In the genomic region with DNA sequence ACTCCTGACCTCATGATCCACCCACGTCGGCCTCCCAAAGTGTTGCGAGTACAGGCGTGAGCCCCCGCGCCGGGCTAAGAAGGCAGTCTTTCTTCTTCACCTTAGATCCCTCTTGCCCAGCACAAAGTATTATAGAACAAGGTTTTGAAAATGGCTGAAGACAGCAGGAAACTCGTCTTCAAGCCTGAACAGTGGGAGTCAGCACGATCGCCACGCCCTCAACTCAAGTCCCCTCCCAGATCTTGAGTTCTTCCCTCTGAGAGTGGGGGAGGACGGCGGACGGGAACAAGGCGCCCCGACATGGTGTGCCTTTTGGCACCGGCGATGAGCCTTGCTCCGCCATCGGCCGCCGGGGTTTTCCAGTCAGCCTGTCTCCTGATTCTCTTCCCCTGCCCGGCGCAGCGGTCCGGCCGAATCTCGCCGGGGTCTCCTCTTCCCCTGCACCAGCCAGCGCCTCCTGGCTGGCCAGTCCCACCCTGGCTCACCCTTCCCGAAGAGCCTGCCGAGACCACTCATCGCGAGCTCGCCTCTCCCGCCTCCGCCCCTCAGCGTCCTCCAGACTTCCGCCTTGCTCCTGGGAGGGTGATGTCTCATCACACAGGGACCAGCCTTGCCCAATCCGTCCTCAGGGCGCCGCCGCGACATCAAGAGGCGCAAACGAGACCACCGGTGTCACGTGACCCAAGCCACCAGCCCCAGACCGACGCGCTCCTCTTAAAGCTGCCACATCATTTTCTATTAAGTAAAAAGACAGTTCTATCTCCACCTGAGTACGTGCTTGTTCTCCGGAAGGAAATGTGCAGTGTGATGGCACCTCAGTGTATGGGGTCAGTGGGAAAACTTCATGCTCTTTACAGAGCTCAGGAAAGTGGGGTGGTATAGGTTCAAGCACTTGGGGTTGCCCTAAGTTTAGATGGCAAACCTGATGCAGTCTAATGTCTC, we compare ENCODE assay signal across 1 cellular context.
TF ChIP-seq lines count a peak whose summit lies in the region.

A gene with protein sequence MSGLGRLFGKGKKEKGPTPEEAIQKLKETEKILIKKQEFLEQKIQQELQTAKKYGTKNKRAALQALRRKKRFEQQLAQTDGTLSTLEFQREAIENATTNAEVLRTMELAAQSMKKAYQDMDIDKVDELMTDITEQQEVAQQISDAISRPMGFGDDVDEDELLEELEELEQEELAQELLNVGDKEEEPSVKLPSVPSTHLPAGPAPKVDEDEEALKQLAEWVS (minus strand): TSS at position 565 of the 942 bp plus-strand sequence. CDS start 49 bp downstream, at position 516.

TF ChIP-seq in K562, 482 proteins besides CTCF, POLR2A, EP300 and RAD21 (continued from another document):
- TF ChIP-seq, protein P1, sequence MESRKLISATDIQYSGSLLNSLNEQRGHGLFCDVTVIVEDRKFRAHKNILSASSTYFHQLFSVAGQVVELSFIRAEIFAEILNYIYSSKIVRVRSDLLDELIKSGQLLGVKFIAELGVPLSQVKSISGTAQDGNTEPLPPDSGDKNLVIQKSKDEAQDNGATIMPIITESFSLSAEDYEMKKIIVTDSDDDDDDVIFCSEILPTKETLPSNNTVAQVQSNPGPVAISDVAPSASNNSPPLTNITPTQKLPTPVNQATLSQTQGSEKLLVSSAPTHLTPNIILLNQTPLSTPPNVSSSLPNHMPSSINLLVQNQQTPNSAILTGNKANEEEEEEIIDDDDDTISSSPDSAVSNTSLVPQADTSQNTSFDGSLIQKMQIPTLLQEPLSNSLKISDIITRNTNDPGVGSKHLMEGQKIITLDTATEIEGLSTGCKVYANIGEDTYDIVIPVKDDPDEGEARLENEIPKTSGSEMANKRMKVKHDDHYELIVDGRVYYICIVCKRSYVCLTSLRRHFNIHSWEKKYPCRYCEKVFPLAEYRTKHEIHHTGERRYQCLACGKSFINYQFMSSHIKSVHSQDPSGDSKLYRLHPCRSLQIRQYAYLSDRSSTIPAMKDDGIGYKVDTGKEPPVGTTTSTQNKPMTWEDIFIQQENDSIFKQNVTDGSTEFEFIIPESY (CRISPR knock-in tag; IDR thresholded peaks at IDR 0.05) = no peak
- no peak for TF ChIP-seq ADNP (tag; IDR thresholded peaks at IDR 0.05)
- TF ChIP-seq, protein P2, sequence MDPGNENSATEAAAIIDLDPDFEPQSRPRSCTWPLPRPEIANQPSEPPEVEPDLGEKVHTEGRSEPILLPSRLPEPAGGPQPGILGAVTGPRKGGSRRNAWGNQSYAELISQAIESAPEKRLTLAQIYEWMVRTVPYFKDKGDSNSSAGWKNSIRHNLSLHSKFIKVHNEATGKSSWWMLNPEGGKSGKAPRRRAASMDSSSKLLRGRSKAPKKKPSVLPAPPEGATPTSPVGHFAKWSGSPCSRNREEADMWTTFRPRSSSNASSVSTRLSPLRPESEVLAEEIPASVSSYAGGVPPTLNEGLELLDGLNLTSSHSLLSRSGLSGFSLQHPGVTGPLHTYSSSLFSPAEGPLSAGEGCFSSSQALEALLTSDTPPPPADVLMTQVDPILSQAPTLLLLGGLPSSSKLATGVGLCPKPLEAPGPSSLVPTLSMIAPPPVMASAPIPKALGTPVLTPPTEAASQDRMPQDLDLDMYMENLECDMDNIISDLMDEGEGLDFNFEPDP (CRISPR knock-in tag; IDR thresholded peaks at IDR 0.05) = no peak
- no peak for TF ChIP-seq CHD4 (IDR thresholded peaks at IDR 0.05; ENCODE audit: insufficient read depth, insufficient replicate concordance, low read depth, low read length, poor library complexity, severe bottlenecking)
- no peak for TF ChIP-seq SRF (CRISPR knock-in tag; IDR thresholded peaks at IDR 0.05)
- TF ChIP-seq ZNF444 (CRISPR knock-in tag; IDR thresholded peaks at IDR 0.05) = no peak
- TF ChIP-seq HNRNPK (IDR thresholded peaks at IDR 0.05; ENCODE audit: low read depth, low read length, poor library complexity, severe bottlenecking) = no peak
- no peak; the same call in 1 of the 2 replicates for TF ChIP-seq ZNF239 (CRISPR knock-in tag; IDR thresholded peaks at IDR 0.05)
- TF ChIP-seq BACH1 (tag; IDR thresholded peaks at IDR 0.05) = no peak
- TF ChIP-seq, protein P3, sequence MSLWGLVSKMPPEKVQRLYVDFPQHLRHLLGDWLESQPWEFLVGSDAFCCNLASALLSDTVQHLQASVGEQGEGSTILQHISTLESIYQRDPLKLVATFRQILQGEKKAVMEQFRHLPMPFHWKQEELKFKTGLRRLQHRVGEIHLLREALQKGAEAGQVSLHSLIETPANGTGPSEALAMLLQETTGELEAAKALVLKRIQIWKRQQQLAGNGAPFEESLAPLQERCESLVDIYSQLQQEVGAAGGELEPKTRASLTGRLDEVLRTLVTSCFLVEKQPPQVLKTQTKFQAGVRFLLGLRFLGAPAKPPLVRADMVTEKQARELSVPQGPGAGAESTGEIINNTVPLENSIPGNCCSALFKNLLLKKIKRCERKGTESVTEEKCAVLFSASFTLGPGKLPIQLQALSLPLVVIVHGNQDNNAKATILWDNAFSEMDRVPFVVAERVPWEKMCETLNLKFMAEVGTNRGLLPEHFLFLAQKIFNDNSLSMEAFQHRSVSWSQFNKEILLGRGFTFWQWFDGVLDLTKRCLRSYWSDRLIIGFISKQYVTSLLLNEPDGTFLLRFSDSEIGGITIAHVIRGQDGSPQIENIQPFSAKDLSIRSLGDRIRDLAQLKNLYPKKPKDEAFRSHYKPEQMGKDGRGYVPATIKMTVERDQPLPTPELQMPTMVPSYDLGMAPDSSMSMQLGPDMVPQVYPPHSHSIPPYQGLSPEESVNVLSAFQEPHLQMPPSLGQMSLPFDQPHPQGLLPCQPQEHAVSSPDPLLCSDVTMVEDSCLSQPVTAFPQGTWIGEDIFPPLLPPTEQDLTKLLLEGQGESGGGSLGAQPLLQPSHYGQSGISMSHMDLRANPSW (CRISPR knock-in tag; IDR thresholded peaks at IDR 0.05) = no peak
- TF ChIP-seq, protein P4, sequence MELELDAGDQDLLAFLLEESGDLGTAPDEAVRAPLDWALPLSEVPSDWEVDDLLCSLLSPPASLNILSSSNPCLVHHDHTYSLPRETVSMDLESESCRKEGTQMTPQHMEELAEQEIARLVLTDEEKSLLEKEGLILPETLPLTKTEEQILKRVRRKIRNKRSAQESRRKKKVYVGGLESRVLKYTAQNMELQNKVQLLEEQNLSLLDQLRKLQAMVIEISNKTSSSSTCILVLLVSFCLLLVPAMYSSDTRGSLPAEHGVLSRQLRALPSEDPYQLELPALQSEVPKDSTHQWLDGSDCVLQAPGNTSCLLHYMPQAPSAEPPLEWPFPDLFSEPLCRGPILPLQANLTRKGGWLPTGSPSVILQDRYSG (tag; conservative IDR thresholded peaks at IDR 0.05; ENCODE audit: low read depth) = no peak
- peak; percentile 84 for TF ChIP-seq DIDO1 (tag; IDR thresholded peaks at IDR 0.05; ENCODE audit: low read depth)
- TF ChIP-seq, protein P5, sequence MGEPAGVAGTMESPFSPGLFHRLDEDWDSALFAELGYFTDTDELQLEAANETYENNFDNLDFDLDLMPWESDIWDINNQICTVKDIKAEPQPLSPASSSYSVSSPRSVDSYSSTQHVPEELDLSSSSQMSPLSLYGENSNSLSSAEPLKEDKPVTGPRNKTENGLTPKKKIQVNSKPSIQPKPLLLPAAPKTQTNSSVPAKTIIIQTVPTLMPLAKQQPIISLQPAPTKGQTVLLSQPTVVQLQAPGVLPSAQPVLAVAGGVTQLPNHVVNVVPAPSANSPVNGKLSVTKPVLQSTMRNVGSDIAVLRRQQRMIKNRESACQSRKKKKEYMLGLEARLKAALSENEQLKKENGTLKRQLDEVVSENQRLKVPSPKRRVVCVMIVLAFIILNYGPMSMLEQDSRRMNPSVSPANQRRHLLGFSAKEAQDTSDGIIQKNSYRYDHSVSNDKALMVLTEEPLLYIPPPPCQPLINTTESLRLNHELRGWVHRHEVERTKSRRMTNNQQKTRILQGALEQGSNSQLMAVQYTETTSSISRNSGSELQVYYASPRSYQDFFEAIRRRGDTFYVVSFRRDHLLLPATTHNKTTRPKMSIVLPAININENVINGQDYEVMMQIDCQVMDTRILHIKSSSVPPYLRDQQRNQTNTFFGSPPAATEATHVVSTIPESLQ (CRISPR knock-in tag; IDR thresholded peaks at IDR 0.05) = no peak
- no peak for TF ChIP-seq NFE2 (IDR thresholded peaks at IDR 0.05; ENCODE audit: low read depth)
- no peak for TF ChIP-seq SREBF1 (IDR thresholded peaks at IDR 0.05; ENCODE audit: borderline replicate concordance, low read depth, low read length)
- TF ChIP-seq SOX6 (IDR thresholded peaks at IDR 0.05) = no peak
- no peak for TF ChIP-seq NFXL1 (CRISPR knock-in tag; IDR thresholded peaks at IDR 0.05)
- no peak for TF ChIP-seq ZNF668 (CRISPR knock-in tag; IDR thresholded peaks at IDR 0.05)
- TF ChIP-seq ZKSCAN8 (CRISPR knock-in tag; IDR thresholded peaks at IDR 0.05) = no peak
- TF ChIP-seq NCOA1 (IDR thresholded peaks at IDR 0.05; ENCODE audit: low read depth) = no peak
- TF ChIP-seq, protein P6, sequence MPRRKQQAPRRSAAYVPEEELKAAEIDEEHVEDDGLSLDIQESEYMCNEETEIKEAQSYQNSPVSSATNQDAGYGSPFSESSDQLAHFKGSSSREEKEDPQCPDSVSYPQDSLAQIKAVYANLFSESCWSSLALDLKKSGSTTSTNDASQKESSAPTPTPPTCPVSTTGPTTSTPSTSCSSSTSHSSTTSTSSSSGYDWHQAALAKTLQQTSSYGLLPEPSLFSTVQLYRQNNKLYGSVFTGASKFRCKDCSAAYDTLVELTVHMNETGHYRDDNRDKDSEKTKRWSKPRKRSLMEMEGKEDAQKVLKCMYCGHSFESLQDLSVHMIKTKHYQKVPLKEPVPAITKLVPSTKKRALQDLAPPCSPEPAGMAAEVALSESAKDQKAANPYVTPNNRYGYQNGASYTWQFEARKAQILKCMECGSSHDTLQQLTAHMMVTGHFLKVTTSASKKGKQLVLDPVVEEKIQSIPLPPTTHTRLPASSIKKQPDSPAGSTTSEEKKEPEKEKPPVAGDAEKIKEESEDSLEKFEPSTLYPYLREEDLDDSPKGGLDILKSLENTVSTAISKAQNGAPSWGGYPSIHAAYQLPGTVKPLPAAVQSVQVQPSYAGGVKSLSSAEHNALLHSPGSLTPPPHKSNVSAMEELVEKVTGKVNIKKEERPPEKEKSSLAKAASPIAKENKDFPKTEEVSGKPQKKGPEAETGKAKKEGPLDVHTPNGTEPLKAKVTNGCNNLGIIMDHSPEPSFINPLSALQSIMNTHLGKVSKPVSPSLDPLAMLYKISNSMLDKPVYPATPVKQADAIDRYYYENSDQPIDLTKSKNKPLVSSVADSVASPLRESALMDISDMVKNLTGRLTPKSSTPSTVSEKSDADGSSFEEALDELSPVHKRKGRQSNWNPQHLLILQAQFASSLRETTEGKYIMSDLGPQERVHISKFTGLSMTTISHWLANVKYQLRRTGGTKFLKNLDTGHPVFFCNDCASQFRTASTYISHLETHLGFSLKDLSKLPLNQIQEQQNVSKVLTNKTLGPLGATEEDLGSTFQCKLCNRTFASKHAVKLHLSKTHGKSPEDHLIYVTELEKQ (CRISPR knock-in tag; IDR thresholded peaks at IDR 0.05) = no peak
- TF ChIP-seq FOXK2 (conservative IDR thresholded peaks at IDR 0.05 in 1 of 2, IDR thresholded peaks at IDR 0.05 in 1 of 2; ENCODE audit: low read depth in 2 of 2) = peak; percentile 84 to 90
- TF ChIP-seq HDAC8 (tag; IDR thresholded peaks at IDR 0.05) = no peak
- no peak for TF ChIP-seq PTBP1 (IDR thresholded peaks at IDR 0.05; ENCODE audit: low read depth, low read length)
- TF ChIP-seq ZNF24 (IDR thresholded peaks at IDR 0.05) = no peak
- TF ChIP-seq, protein P7, sequence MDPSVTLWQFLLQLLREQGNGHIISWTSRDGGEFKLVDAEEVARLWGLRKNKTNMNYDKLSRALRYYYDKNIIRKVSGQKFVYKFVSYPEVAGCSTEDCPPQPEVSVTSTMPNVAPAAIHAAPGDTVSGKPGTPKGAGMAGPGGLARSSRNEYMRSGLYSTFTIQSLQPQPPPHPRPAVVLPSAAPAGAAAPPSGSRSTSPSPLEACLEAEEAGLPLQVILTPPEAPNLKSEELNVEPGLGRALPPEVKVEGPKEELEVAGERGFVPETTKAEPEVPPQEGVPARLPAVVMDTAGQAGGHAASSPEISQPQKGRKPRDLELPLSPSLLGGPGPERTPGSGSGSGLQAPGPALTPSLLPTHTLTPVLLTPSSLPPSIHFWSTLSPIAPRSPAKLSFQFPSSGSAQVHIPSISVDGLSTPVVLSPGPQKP (CRISPR knock-in tag; IDR thresholded peaks at IDR 0.05) = no peak
- no peak for TF ChIP-seq SMARCA5 (IDR thresholded peaks at IDR 0.05)
- no peak for TF ChIP-seq HLTF (IDR thresholded peaks at IDR 0.05)
- TF ChIP-seq ZNF785 (CRISPR knock-in tag; IDR thresholded peaks at IDR 0.05) = no peak
TF ChIP-seq in K562: peak in this region for 127.
